In the genomic region with DNA sequence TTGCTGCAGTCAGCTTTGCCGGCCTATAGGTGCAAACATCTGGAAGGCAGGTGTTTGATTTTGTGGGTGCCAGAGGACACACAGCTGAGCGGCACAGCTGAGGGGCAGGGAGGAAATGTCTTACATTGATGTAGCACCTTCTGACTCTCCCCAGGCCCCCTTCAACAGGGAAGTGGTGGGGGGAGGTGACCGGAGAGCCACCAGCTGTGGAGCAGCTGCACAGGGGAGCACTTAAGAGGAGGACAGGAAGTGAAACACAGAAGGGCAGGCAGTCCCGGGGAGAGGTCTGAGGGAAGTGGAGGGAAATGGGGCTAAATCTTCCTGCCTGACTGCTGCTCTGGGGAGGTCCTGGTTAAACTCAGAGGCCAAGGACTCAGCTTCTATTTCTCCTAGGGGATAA, we compare ENCODE assay signal across 13 cellular contexts.
A peak's percentile ranks its signal among the peaks of the same experiment; 100 is the strongest.
DNase-seq lines count a peak whose midpoint lies in the region; ATAC-seq and TF ChIP-seq lines count a peak whose summit lies in the region.
"Had no signal": no experiment of that assay in that cellular context is flagged by ENCODE, and none has a peak within 500 bp of the region (broad histone marks: within the 10 kb centered on the region; RNA-seq: fewer than 3 reads in every experiment).

No MANE protein-coding gene starts in this region.

- no peak for TF ChIP-seq POLR2A in esophagus squamous epithelium (IDR thresholded peaks at IDR 0.05)

- H3K9me3 Mint-ChIP-seq in mesothelial cell of epicardium, result peaks cover 27% of the 10 kb centered on the region

- ATAC-seq in HG02973 (IDR thresholded peaks at IDR 0.05; ENCODE audit: unreplicated experiment), result peak; percentile 74
- ATAC-seq in HG03045 (IDR thresholded peaks at IDR 0.05; ENCODE audit: unreplicated experiment), result no peak
- ATAC-seq: HCT116 had no signal

- no peaks in the 10 kb centered on the region for H3K4me1 ChIP-seq in esophagus squamous epithelium

- no peaks in the 10 kb centered on the region for H3K9me3 ChIP-seq in esophagus squamous epithelium

- intact Hi-C loops in esophagus squamous epithelium (cut with DNase I), result no loop called here

- no peak overlapping the region for H3K4me3 Mint-ChIP-seq in mesothelial cell of epicardium

- no peaks in the 10 kb centered on the region for H3K36me3 ChIP-seq in esophagus squamous epithelium
- H3K36me3 ChIP-seq: cardiac muscle cell had no signal

- H3K4me1 Mint-ChIP-seq in mesothelial cell of epicardium, result peaks cover 17% of the 10 kb centered on the region

- WGBS in esophagus squamous epithelium, 2 donors, result 40 to 56% methylated on average over 3 to 4 of the region's 4 CpGs

- H3K27me3 Mint-ChIP-seq in mesothelial cell of epicardium (ENCODE audit: low read depth), result no peaks in the 10 kb centered on the region

- peak overlapping the region; percentile 36 for H3K27ac Mint-ChIP-seq in mesothelial cell of epicardium

- H3K27me3 ChIP-seq in esophagus squamous epithelium, result no peaks in the 10 kb centered on the region
- H3K27me3 ChIP-seq: cardiac muscle cell had no signal

- TF ChIP-seq CTCF in mesothelial cell of epicardium (IDR thresholded peaks at IDR 0.05; ENCODE audit: unreplicated experiment), result no peak
- TF ChIP-seq CTCF in esophagus squamous epithelium (IDR thresholded peaks at IDR 0.05), result no peak

- H3K4me3 ChIP-seq in esophagus squamous epithelium, result no peak overlapping the region
- H3K4me3 ChIP-seq: cardiac muscle cell had no signal

- H3K27ac ChIP-seq in esophagus squamous epithelium, result no peak overlapping the region
- H3K27ac ChIP-seq: cardiac muscle cell, VCaP had no signal

- DNase-seq in NCI-H748 (lab: John Stamatoyannopoulos, UW; ENCODE audit: unreplicated experiment) (peak; percentile 16), NCI-H748 treated with DMSO at 0.1 percent for 48 hours (lab: John Stamatoyannopoulos, UW) (no peak), NOMO-1 treated with DMSO at 0.1 percent for 48 hours (lab: John Stamatoyannopoulos, UW; ENCODE audit: unreplicated experiment) (peak; percentile 79), mesothelial cell of epicardium (ENCODE audit: low spot score in 2 of 2, unreplicated experiment in 2 of 2) (no peak), NCI-H226 (no peak), esophagus squamous epithelium (lab: John Stamatoyannopoulos, UW) (no peak)
- DNase-seq: NCI-H146; stimulated activated CD4-positive, alpha-beta T cell treated with anti-CD3 and anti-CD28 coated beads, Interleukin-12 subunit alpha, Interleukin-12 subunit beta, amount 100 ng/mL, for 4 hours had no signal

- H3K36me3 Mint-ChIP-seq in mesothelial cell of epicardium, result peaks cover 11% of the 10 kb centered on the region

Comparison
In these comparisons a context has a peak if more than half of its experiments do, and no peak if none do; other contexts are left out.
1. DNase-seq: peak in NCI-H748 (single experiment) and NOMO-1 treated with DMSO at 0.1 percent for 48 hours (single experiment); none in NCI-H748 treated with DMSO at 0.1 percent for 48 hours (single experiment), mesothelial cell of epicardium (0 of 2), NCI-H226 (single experiment) and esophagus squamous epithelium (single experiment).